In the genomic region with DNA sequence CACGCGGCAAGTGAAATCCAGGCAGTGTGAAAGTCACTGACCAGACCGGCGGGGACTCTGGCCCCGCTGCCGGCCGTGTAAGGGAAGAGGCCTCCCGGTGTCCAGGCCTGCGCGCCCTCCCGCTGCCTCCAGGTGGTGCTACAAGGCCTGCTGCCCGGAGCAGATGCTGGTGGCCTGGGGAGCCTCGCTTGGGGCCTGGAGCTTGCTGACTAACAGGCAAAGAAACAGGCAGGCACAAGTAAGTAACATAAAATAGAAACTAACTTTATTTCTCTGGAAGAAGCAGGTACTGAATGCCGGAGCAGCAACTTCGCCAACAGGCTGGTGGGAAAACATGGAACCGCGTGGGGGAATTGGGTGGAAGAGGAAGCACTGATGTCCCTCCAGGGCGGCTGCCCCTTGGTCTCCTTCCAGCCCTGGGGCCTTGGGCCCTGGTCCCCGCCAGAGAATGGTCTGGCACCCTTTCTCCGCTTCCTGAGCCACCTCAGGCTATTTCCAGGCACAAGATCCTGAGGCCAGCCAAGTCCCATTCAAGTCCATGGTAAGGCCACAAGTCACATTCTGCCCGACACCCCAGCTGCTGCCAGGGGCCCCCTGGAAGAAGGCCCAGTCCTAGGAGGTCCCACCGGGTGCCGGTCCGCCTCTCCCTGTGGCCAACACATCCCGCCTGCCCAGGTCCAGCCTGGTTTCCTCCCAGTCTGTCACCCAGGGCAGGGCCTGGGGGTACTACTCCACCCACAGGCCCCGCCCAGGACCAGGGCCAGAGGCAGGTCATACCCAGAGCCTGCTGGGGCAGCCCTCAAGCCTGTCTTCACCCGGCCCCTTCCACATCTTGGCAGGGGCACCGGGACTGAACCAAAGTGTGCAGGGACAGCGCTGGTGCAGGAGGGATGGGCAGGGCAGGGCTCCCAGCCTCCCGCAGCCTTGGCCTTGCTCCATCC, we compare ENCODE assay signal across 8 cellular contexts. TPM values are rescaled to one million over a fixed set of nuclear protein-coding genes. Genes with fewer than 3 reads are reported as not detected.
DNase-seq lines count a peak whose midpoint lies in the region; TF ChIP-seq lines count a peak whose summit lies in the region.

No MANE protein-coding gene starts in this region.

- H3K4me3 ChIP-seq in AG04450 (ENCODE audit: low read depth, low read length), result no peak overlapping the region
- H3K4me3 ChIP-seq in dorsolateral prefrontal cortex, result peak overlapping the region in 1 of 59 donors; percentile 21

- H3K27ac ChIP-seq in AG04450 (ENCODE audit: low read depth, low read length) (peak overlapping the region; percentile 2), dorsolateral prefrontal cortex (peak overlapping the region in 54 of 59 donors; percentile 7 to 84 (median 60))

- H3K27me3 Mint-ChIP-seq in activated CD4-positive, alpha-beta memory T cell treated with anti-CD3 and anti-CD28 coated beads for 36 hours, result no peaks in the 10 kb centered on the region

- H3K27ac Mint-ChIP-seq in activated CD4-positive, alpha-beta memory T cell treated with anti-CD3 and anti-CD28 coated beads for 36 hours, result no peak overlapping the region

- H3K36me3 Mint-ChIP-seq in activated CD4-positive, alpha-beta memory T cell treated with anti-CD3 and anti-CD28 coated beads for 36 hours, result peaks cover 2% of the 10 kb centered on the region

- no peaks in the 10 kb centered on the region for H3K9me3 Mint-ChIP-seq in activated CD4-positive, alpha-beta memory T cell treated with anti-CD3 and anti-CD28 coated beads for 36 hours

- H3K27me3 ChIP-seq in AG04450 (ENCODE audit: control insufficient read depth, insufficient read depth, low read length) (no peaks in the 10 kb centered on the region), dorsolateral prefrontal cortex (no peaks in the 10 kb centered on the region)

- POLR2A ChIA-PET in AG04450 (lab: Yijun Ruan, JAX), result interaction anchor here (1.4 kb wide), 1 partner anchor 31 kb away, joined by 6 read pairs; no protein-coding TSS in a partner anchor
- POLR2A ChIA-PET in activated CD4-positive, alpha-beta memory T cell treated with anti-CD3 and anti-CD28 coated beads for 36 hours (lab: Charles Lee), result no interaction called here

- intact Hi-C loops in activated CD4-positive, alpha-beta memory T cell treated with anti-CD3 and anti-CD28 coated beads for 36 hours (cut with micrococcal nuclease), result loop anchor here (1.0 kb wide), 2 partner anchors 31 to 52 kb away; no protein-coding TSS in a partner anchor
- intact Hi-C loops in dorsolateral prefrontal cortex (cut with DNase I), result loop anchor here in 1 of 2 donors (1.0 kb wide), 3 partner anchors 26 to 52 kb away; no protein-coding TSS in a partner anchor

- H3K4me3 Mint-ChIP-seq in activated CD4-positive, alpha-beta memory T cell treated with anti-CD3 and anti-CD28 coated beads for 36 hours, result no peak overlapping the region

- CTCF ChIA-PET in AG04450 (lab: Charles Lee), result interaction anchor here (0.6 to 3.9 kb wide), 12 partner anchors 9 to 60 kb away, joined by 3 to 131 read pairs (median 4); no protein-coding TSS in a partner anchor
- CTCF ChIA-PET in activated CD4-positive, alpha-beta memory T cell treated with anti-CD3 and anti-CD28 coated beads for 36 hours (lab: Charles Lee), result interaction anchor here (0.6 to 4.3 kb wide), 9 partner anchors 12 to 81 kb away, joined by 3 to 61 read pairs (median 4); partner anchors contain the start of gene TNK2

- no peaks in the 10 kb centered on the region; the same call in 1 of the 2 replicates for H3K9me3 ChIP-seq in AG04450 (ENCODE audit: control insufficient read depth, insufficient read depth, low read length)

- peaks cover 6% of the 10 kb centered on the region for H3K4me1 Mint-ChIP-seq in activated CD4-positive, alpha-beta memory T cell treated with anti-CD3 and anti-CD28 coated beads for 36 hours (ENCODE audit: low read depth)

- DNase-seq in AG04450 (ENCODE audit: low read depth, low spot score) (peak; percentile 79), GM20000 (ENCODE audit: low spot score) (peak; percentile 84), NCI-H510A (lab: John Stamatoyannopoulos, UW) (peak; percentile 52), dorsolateral prefrontal cortex (peak; percentile 87 to 93 (median 92)), lung microvascular endothelial cell (ENCODE audit: low read depth in 2 of 2) (peak; percentile 92 to 94), NCI-H2081 (lab: John Stamatoyannopoulos, UW) (no peak)
- DNase-seq in activated CD4-positive, alpha-beta memory T cell treated with anti-CD3 and anti-CD28 coated beads for 36 hours, result peak; percentile 82
- peak; percentile 30 to 51 (median 46) for DNase-seq in stimulated activated CD4-positive, alpha-beta T cell treated with anti-CD3 and anti-CD28 coated beads, TNF-alpha, amount 100 ng/mL, for 4 hours (ENCODE audit: low read depth in 3 of 3)

- TF ChIP-seq CTCF in AG04450 (IDR thresholded peaks at IDR 0.05; ENCODE audit: low read depth, low read length), result peak; percentile 97
- TF ChIP-seq CTCF in GM20000 (IDR thresholded peaks at IDR 0.05; ENCODE audit: extremely low read depth, missing control alignments), result peak; percentile 85
- peak; percentile 67 to 98 (median 93) for TF ChIP-seq CTCF in dorsolateral prefrontal cortex (IDR thresholded peaks at IDR 0.05 in 54 of 56, conservative IDR thresholded peaks at IDR 0.05 in 2 of 56; ENCODE audit: low read depth in 1 of 56, partially characterized antibody in 56 of 56)

RNA-seq across cellular contexts. Expression of gene TNK2, which starts 45.0 kb away (rescaled TPM):
- 2.7 and 4.4 TPM in 2 replicates for polyA plus RNA-seq in AG04450 (2011; rRNA removed)
- 5.4 and 9.1 TPM in 2 replicates for polyA minus RNA-seq in AG04450 (2011; rRNA and poly(A)+ RNA removed)
- total RNA-seq in activated CD4-positive, alpha-beta memory T cell treated with anti-CD3 and anti-CD28 coated beads for 36 hours, result 10 to 100 TPM; 59.9 to 67.1 TPM
- total RNA-seq in dorsolateral prefrontal cortex, result 100 to 1,000 TPM; 167 to 402 (median 279) TPM
- 8.3 and 16.1 TPM in 2 replicates for total RNA-seq in lung microvascular endothelial cell

RNA-seq across cellular contexts. Expression of gene MUC4, which starts 51.7 kb away (rescaled TPM):
- polyA plus RNA-seq in AG04450 (2011; rRNA removed), result not detected in 2 replicates
- polyA minus RNA-seq in AG04450 (2011; rRNA and poly(A)+ RNA removed), result under 0.01 TPM in 2 replicates
- total RNA-seq in activated CD4-positive, alpha-beta memory T cell treated with anti-CD3 and anti-CD28 coated beads for 36 hours, result under 1 TPM; 0.15 to 0.24 TPM
- total RNA-seq in dorsolateral prefrontal cortex (1 to 10 TPM in 2 of 120 experiments, under 1 TPM in 28, not detected in 90; 0.04 to 1.1 (median 0.28) TPM), lung microvascular endothelial cell (not detected in 2 replicates)

Comparison
In these comparisons a context has a peak if more than half of its experiments do, and no peak if none do; other contexts are left out.
1. DNase-seq: peak in AG04450 (single experiment), GM20000 (single experiment), NCI-H510A (single experiment), activated CD4-positive, alpha-beta memory T cell treated with anti-CD3 and anti-CD28 coated beads for 36 hours (single experiment), dorsolateral prefrontal cortex (10 of 10), lung microvascular endothelial cell (2 of 2) and stimulated activated CD4-positive, alpha-beta T cell treated with anti-CD3 and anti-CD28 coated beads, TNF-alpha, amount 100 ng/mL, for 4 hours (3 of 3); none in NCI-H2081 (0 of 2).
2. Peak in every context shown above with its lines, with median percentiles within 50 percentile points of each other: CTCF ChIP-seq.